ENCODE assay signal across 9 cellular contexts in the genomic region with DNA sequence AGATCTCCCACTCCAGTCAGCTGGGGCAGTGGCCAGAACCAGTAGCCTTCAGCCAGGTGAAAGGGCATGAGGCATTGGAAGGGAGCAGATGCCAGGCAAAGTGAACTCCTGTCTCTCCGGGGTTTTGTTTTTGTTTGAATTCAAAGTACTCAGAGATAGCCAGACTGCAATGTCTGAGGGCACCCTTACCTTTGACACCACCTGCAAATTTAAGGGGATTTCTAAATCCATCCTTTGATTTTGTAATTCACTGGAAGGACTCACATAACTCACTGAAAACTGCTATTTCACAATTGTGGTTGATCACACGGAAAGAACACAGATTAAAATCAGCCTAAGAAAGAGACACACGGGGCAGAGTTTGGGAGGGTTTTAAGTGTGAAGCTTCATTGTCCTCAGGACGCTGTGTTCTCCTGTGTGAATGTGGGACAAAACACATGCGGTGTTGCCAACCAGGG. TPM values are rescaled to one million over a fixed set of nuclear protein-coding genes. Genes with fewer than 3 reads are reported as not detected.
DNase-seq lines count a peak whose midpoint lies in the region; ATAC-seq and TF ChIP-seq lines count a peak whose summit lies in the region.
"Not testable (repeated sequence)": the region's sequence is repeated elsewhere in the genome, so short reads cannot be mapped to it uniquely, and the experiment has no call there.
"Had no signal": no experiment of that assay in that cellular context is flagged by ENCODE, and none has a peak within 500 bp of the region (broad histone marks: within the 10 kb centered on the region; RNA-seq: fewer than 3 reads in every experiment).

No MANE protein-coding gene starts in this region.

- not testable (repeated sequence) for H3K4me3 Mint-ChIP-seq in stimulated activated effector memory CD8-positive, alpha-beta T cell treated with anti-CD3 and anti-CD28 coated beads, Interleukin-12 subunit alpha, Interleukin-12 subunit beta, amount 100 ng/mL, for 72 hours

- not testable (repeated sequence) for TF ChIP-seq POLR2A in IMR-90 (IDR thresholded peaks at IDR 0.05; ENCODE audit: low read depth, low read length); uterus (IDR thresholded peaks at IDR 0.05)

- H4K91ac ChIP-seq in IMR-90 (ENCODE audit: insufficient read depth, low read depth, low read length); neuronal stem cell (ENCODE audit: low read depth, low read length, poor library complexity): not testable (repeated sequence)

- H2BK15ac ChIP-seq in IMR-90 (ENCODE audit: low read depth, low read length); neuronal stem cell (ENCODE audit: low read length): not testable (repeated sequence)

- not testable (repeated sequence) for ATAC-seq in IMR-90 (ENCODE audit: low read depth); stimulated activated effector memory CD8-positive, alpha-beta T cell treated with anti-CD3 and anti-CD28 coated beads, Interleukin-12 subunit alpha, Interleukin-12 subunit beta, amount 100 ng/mL, for 72 hours

- H3K4me3 ChIP-seq in IMR-90 (ENCODE audit: insufficient read depth, low read depth, low read length); adipocyte (ENCODE audit: low read length); cardiac fibroblast (replicated peaks in 1 of 2; ENCODE audit: low read depth in 2 of 2, low read length in 2 of 2); neuronal stem cell (ENCODE audit: low read length in 2 of 2); uterus: not testable (repeated sequence)

- not testable (repeated sequence) for H3K4me1 ChIP-seq in IMR-90 (ENCODE audit: control insufficient read depth, insufficient read depth, low read length)
- peaks cover 41% of the 10 kb centered on the region for H3K4me1 ChIP-seq in adipocyte (ENCODE audit: control insufficient read depth, insufficient read depth, low read length)
- peaks cover 17 to 23% of the 10 kb centered on the region in 2 donors for H3K4me1 ChIP-seq in neuronal stem cell (ENCODE audit: control insufficient read depth in 2 of 2, insufficient read depth in 1 of 2, low read depth in 1 of 2, low read length in 2 of 2)
- peaks cover 10 to 14% of the 10 kb centered on the region in 2 donors for H3K4me1 ChIP-seq in uterus

- not testable (repeated sequence) for H3K18ac ChIP-seq in IMR-90 (ENCODE audit: low read depth, low read length); neuronal stem cell (ENCODE audit: low read length)

- not testable (repeated sequence) for H3K4me2 ChIP-seq in IMR-90 (ENCODE audit: low read depth, low read length); neuronal stem cell (ENCODE audit: insufficient read depth, low read length, poor library complexity, severe bottlenecking)

- H3K9me1 ChIP-seq in IMR-90 (ENCODE audit: insufficient read depth, low read length): not testable (repeated sequence)

- not testable (repeated sequence) for H3K79me1 ChIP-seq in IMR-90 (ENCODE audit: low read depth in 1 of 2, low read length in 2 of 2); neuronal stem cell (ENCODE audit: low read depth, low read length)

- POLR2A ChIA-PET in IMR-90 (lab: Charles Lee; ENCODE audit: unreplicated experiment): not testable (repeated sequence)

- not testable (repeated sequence) for H2BK20ac ChIP-seq in IMR-90 (ENCODE audit: low read depth, low read length)

- H3K23ac ChIP-seq in IMR-90 (ENCODE audit: low read depth, low read length); neuronal stem cell (ENCODE audit: low read depth, low read length, poor library complexity): not testable (repeated sequence)

- H4K20me1 ChIP-seq in IMR-90 (ENCODE audit: insufficient read depth, low read length): not testable (repeated sequence)

- not testable (repeated sequence) for H3K9me3 ChIP-seq in IMR-90 (ENCODE audit: control insufficient read depth, insufficient read depth, low read length); adipocyte (ENCODE audit: control insufficient read depth, low read length); neuronal stem cell (replicated peaks in 1 of 2; ENCODE audit: control insufficient read depth in 2 of 2, insufficient read depth in 1 of 2, low read depth in 1 of 2, low read length in 2 of 2); uterus

- not testable (repeated sequence) for DNase-seq in IMR-90; neuronal stem cell (ENCODE audit: low spot score); stimulated activated effector memory CD8-positive, alpha-beta T cell treated with anti-CD3 and anti-CD28 coated beads, Interleukin-12 subunit alpha, Interleukin-12 subunit beta, amount 100 ng/mL, for 72 hours (ENCODE audit: low spot score in 2 of 2); uterus
- DNase-seq in SKM-1 (lab: John Stamatoyannopoulos, UW; ENCODE audit: unreplicated experiment): peak; percentile 38
- DNase-seq in adipocyte (ENCODE audit: low read depth): peak; percentile 83
- peak; percentile 40 to 61 for DNase-seq in cardiac fibroblast (ENCODE audit: low read depth in 2 of 2)
- DNase-seq in inferior parietal cortex (ENCODE audit: extremely low spot score): peak; percentile 52

- H4K5ac ChIP-seq in IMR-90 (ENCODE audit: low read depth, low read length): not testable (repeated sequence)

- not testable (repeated sequence) for H3K36me3 ChIP-seq in IMR-90 (ENCODE audit: control insufficient read depth, insufficient read depth, low read length); adipocyte (ENCODE audit: control insufficient read depth, insufficient read depth, low read length, severe bottlenecking); neuronal stem cell (replicated peaks in 1 of 2; ENCODE audit: control insufficient read depth in 2 of 2, insufficient read depth in 2 of 2, low read length in 2 of 2); uterus

- not testable (repeated sequence) for H2AK5ac ChIP-seq in IMR-90 (ENCODE audit: low read depth, low read length); neuronal stem cell (ENCODE audit: low read depth, low read length)

- in situ Hi-C loops in IMR-90 (cut with MboI; ENCODE audit: low sequenced_read_pairs): not testable (repeated sequence)

- not testable (repeated sequence) for H3K27ac ChIP-seq in IMR-90 (ENCODE audit: insufficient read depth, low read length); neuronal stem cell (replicated peaks; ENCODE audit: low read length)
- H3K27ac ChIP-seq in uterus: peak overlapping the region; percentile 64 to 72

- H2BK12ac ChIP-seq in neuronal stem cell (ENCODE audit: low read length): not testable (repeated sequence)

- peak overlapping the region; percentile 68 for H3K27ac Mint-ChIP-seq in stimulated activated effector memory CD8-positive, alpha-beta T cell treated with anti-CD3 and anti-CD28 coated beads, Interleukin-12 subunit alpha, Interleukin-12 subunit beta, amount 100 ng/mL, for 72 hours

- H3K9me3 Mint-ChIP-seq in stimulated activated effector memory CD8-positive, alpha-beta T cell treated with anti-CD3 and anti-CD28 coated beads, Interleukin-12 subunit alpha, Interleukin-12 subunit beta, amount 100 ng/mL, for 72 hours: not testable (repeated sequence)

- H3K56ac ChIP-seq in IMR-90 (ENCODE audit: extremely low read depth, insufficient read depth, low read length): not testable (repeated sequence)

- not testable (repeated sequence) for H2AFZ ChIP-seq in IMR-90 (replicated peaks; ENCODE audit: low read length, poor library complexity)
- peak overlapping the region; percentile 55 for H2AFZ ChIP-seq in neuronal stem cell (ENCODE audit: low read length)

- no CpG with 5 or more reads among the region's 5 CpGs for WGBS in IMR-90 (ENCODE audit: extremely low coverage in 2 of 2, insufficient read length in 1 of 2), 2 experiments
- no CpG with 5 or more reads among the region's 5 CpGs for WGBS in neuronal stem cell (ENCODE audit: extremely low coverage in 2 of 2, insufficient read length in 2 of 2, insufficient replicate concordance in 1 of 2), 2 donors

- not testable (repeated sequence) for H3K9ac ChIP-seq in IMR-90 (ENCODE audit: low read depth, low read length); neuronal stem cell (ENCODE audit: low read depth, low read length, poor library complexity)
- H3K9ac ChIP-seq in adipocyte (ENCODE audit: low read length): peak overlapping the region; percentile 20

- H2AK9ac ChIP-seq in IMR-90 (replicated peaks; ENCODE audit: low read depth, low read length, poor library complexity): not testable (repeated sequence)

- BruUV-seq in IMR-90 (replicated peaks; lab: Mats Ljungman, UMichigan): not testable (repeated sequence)

- peaks cover 18% of the 10 kb centered on the region for H3K4me1 Mint-ChIP-seq in stimulated activated effector memory CD8-positive, alpha-beta T cell treated with anti-CD3 and anti-CD28 coated beads, Interleukin-12 subunit alpha, Interleukin-12 subunit beta, amount 100 ng/mL, for 72 hours

- H3K4ac ChIP-seq in IMR-90 (ENCODE audit: low read depth, low read length); neuronal stem cell (ENCODE audit: low read length): not testable (repeated sequence)

- peaks cover 99% of the 10 kb centered on the region for H3K36me3 Mint-ChIP-seq in stimulated activated effector memory CD8-positive, alpha-beta T cell treated with anti-CD3 and anti-CD28 coated beads, Interleukin-12 subunit alpha, Interleukin-12 subunit beta, amount 100 ng/mL, for 72 hours

- H3K27me3 ChIP-seq in IMR-90 (ENCODE audit: control insufficient read depth, insufficient read depth, low read length); adipocyte (replicated peaks; ENCODE audit: control insufficient read depth, insufficient read depth, low read length); neuronal stem cell (ENCODE audit: control insufficient read depth in 3 of 3, insufficient read depth in 3 of 3, low read depth in 1 of 3, low read length in 3 of 3); uterus: not testable (repeated sequence)

- H3K14ac ChIP-seq in IMR-90 (replicated peaks; ENCODE audit: low read depth, low read length); neuronal stem cell (ENCODE audit: low read length): not testable (repeated sequence)

- CTCF ChIA-PET in IMR-90 (lab: Yijun Ruan, JAX): not testable (repeated sequence)

- dilution Hi-C loops in IMR-90 (cut with HindIII; ENCODE audit: low sequenced_read_pairs, unreplicated experiment): not testable (repeated sequence)

- not testable (repeated sequence) for H4K8ac ChIP-seq in IMR-90 (ENCODE audit: low read depth in 2 of 2, low read length in 2 of 2); neuronal stem cell (ENCODE audit: low read depth, low read length)

- TF ChIP-seq CTCF in IMR-90 (conservative IDR thresholded peaks at IDR 0.05; ENCODE audit: low read depth, low read length); cardiac fibroblast (IDR thresholded peaks at IDR 0.05; ENCODE audit: low read depth, low read length); uterus (IDR thresholded peaks at IDR 0.05): not testable (repeated sequence)

- intact Hi-C loops in IMR-90 (cut with micrococcal nuclease); uterus (cut with DNase I; ENCODE audit: low total_unique reads): not testable (repeated sequence)

- H2BK5ac ChIP-seq in IMR-90 (ENCODE audit: low read depth, low read length, poor library complexity, severe bottlenecking); neuronal stem cell (ENCODE audit: low read length): not testable (repeated sequence)

- not testable (repeated sequence) for H2BK120ac ChIP-seq in IMR-90 (ENCODE audit: low read depth, low read length); neuronal stem cell (ENCODE audit: low read depth, low read length)

- not testable (repeated sequence) for TF ChIP-seq RAD21 in IMR-90 (IDR thresholded peaks at IDR 0.05; ENCODE audit: low read length)

RNA-seq across cellular contexts. Expression of a gene that starts 10.3 kb away (rescaled TPM):
- total RNA-seq in IMR-90 (2012; rRNA removed) (0.36 and 0.56 TPM in 2 replicates), uterus (10 to 100 TPM in 3 of 4 donors, 1 to 10 TPM in 1; 9.8 to 89.7 (median 19.9) TPM)
- 0.69 and 0.77 TPM in 2 replicates for polyA plus RNA-seq in IMR-90 (2012; rRNA removed)
- polyA plus RNA-seq in IMR-90 (2012; cell fraction: cytosol; rRNA removed): 0.38 and 0.84 TPM in 2 replicates
- polyA plus RNA-seq in IMR-90 (2012; cell fraction: nucleus; rRNA removed; ENCODE audit: low replicate concordance): 0.42 and 0.97 TPM in 2 replicates
- polyA plus RNA-seq in neuronal stem cell (2013, experiment 1 of 2): 0.06 TPM
- polyA plus RNA-seq in neuronal stem cell (2013, experiment 2 of 2): 0.03 TPM
- total RNA-seq: H1 had no signal
- polyA plus RNA-seq: H1 had no signal

RNA-seq across cellular contexts. Expression of a gene that starts 23.9 kb away (rescaled TPM):
- total RNA-seq in IMR-90 (2012; rRNA removed) (40.3 and 57.5 TPM in 2 replicates), uterus (10 to 100 TPM; 15.6 to 96.2 (median 60.3) TPM)
- 13.0 and 13.1 TPM in 2 replicates for polyA plus RNA-seq in IMR-90 (2012; rRNA removed)
- polyA plus RNA-seq in IMR-90 (2012; cell fraction: cytosol; rRNA removed): 10.4 and 12.2 TPM in 2 replicates
- polyA plus RNA-seq in IMR-90 (2012; cell fraction: nucleus; rRNA removed; ENCODE audit: low replicate concordance): 21.4 and 27.7 TPM in 2 replicates
- 4.3 TPM for polyA plus RNA-seq in neuronal stem cell (2013, experiment 1 of 2)
- polyA plus RNA-seq in neuronal stem cell (2013, experiment 2 of 2): 4.7 TPM
